Comparison of ENCODE assay signal across 12 cellular contexts in genomic region chr2:237140689-237141285, GRCh38.
"Had no signal": no experiment of that assay in that cellular context is flagged by ENCODE, and none has a peak within 500 bp of the region (broad histone marks: within the 10 kb centered on the region; RNA-seq: fewer than 3 reads in every experiment).

No MANE protein-coding gene starts in this region.

- H3K27ac Mint-ChIP-seq: activated T-cell treated with anti-CD3 and anti-CD28 coated beads, Interleukin-2, amount 50 U/mL, for 72 hours; effector memory CD8-positive, alpha-beta T cell; nephron; T-helper 2 cell treated with Interferon-gamma antibody and Interleukin-4, amounts not matched to agents 5 μg/mL and 100 μg/mL, for 36 hours had no signal

- H3K4me3 Mint-ChIP-seq: activated T-cell treated with anti-CD3 and anti-CD28 coated beads, Interleukin-2, amount 50 U/mL, for 72 hours; central memory CD8-positive, alpha-beta T cell; effector memory CD8-positive, alpha-beta T cell; nephron; T-helper 2 cell treated with Interferon-gamma antibody and Interleukin-4, amounts not matched to agents 5 μg/mL and 100 μg/mL, for 36 hours had no signal

- DNase-seq: activated gamma-delta T cell treated with Interleukin-2 at 50 U/mL for 16 hours; activated T-cell treated with anti-CD3 and anti-CD28 coated beads, Interleukin-2, amount 50 U/mL, for 72 hours; cortex of kidney; effector memory CD8-positive, alpha-beta T cell; glutamatergic neuron; SIG-M5 had no signal

- H3K27ac ChIP-seq: epithelial cell of prostate had no signal

- H3K4me1 Mint-ChIP-seq: central memory CD8-positive, alpha-beta T cell; nephron had no signal

- H3K4me3 ChIP-seq: lung, skin epidermis had no signal

- H3K9me3 Mint-ChIP-seq: central memory CD8-positive, alpha-beta T cell; effector memory CD8-positive, alpha-beta T cell had no signal

- ATAC-seq: activated T-cell treated with anti-CD3 and anti-CD28 coated beads, Interleukin-2, amount 50 U/mL, for 72 hours; effector memory CD8-positive, alpha-beta T cell had no signal
